In the genomic region with DNA sequence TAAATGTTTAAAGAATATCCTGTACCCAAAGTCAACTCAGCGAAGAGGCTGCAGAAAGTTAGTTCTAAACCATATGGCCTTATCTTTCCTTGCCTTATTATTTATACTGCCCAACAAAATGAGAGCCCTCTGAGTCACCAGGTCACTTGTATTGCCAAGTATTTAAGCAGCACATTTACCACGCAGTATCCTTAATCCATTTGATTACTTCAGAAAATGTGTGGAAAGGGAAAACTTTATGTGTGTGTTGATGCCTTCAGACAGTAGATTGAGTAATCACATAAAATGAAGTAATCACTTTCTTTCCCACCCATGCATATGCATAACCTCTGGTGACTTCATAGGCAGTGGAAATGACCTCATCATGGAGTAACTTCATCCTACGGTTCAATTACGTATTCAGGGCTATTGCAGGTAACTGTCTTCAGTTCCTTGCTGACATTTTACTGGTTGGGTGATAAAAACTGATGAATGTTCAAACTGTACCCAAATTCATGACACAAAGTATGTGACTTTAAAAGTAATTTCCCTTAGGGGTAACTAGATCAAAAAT, we compare ENCODE assay signal across 19 cellular contexts. TPM values are rescaled to one million over a fixed set of nuclear protein-coding genes. Genes with fewer than 3 reads are reported as not detected.
"Had no signal": no experiment of that assay in that cellular context is flagged by ENCODE, and none has a peak within 500 bp of the region (broad histone marks: within the 10 kb centered on the region; RNA-seq: fewer than 3 reads in every experiment).

No MANE protein-coding gene starts in this region.

- H3K27me3 ChIP-seq: adrenal gland, cardiac muscle cell had no signal

- H3K36me3 ChIP-seq: adrenal gland, cardiac muscle cell, esophagus squamous epithelium, sigmoid colon, upper lobe of right lung had no signal

- DNase-seq: activated CD4-positive, alpha-beta T cell treated with anti-CD3 and anti-CD28 coated beads, Interleukin-2, amount 10 ng/mL, durations not matched to agents 7 days and 5 days; activated CD8-positive, alpha-beta T cell treated with anti-CD3 and anti-CD28 coated beads, Interleukin-2, amount 10 ng/mL, durations not matched to agents 7 days and 5 days; activated effector memory CD4-positive, alpha-beta T cell treated with Interleukin-2 at 50 U/mL for 16 hours; activated T-cell treated with anti-CD3 and anti-CD28 coated beads, Interleukin-2, amount 50 U/mL, for 4 hours; adrenal gland; effector memory CD8-positive, alpha-beta T cell; esophagus squamous epithelium; foreskin melanocyte; glutamatergic neuron; hypothalamus; nephron progenitor cell; nucleus accumbens; sigmoid colon; stimulated activated naive B cell treated with anti-CD40 and anti-IgM and Interleukin-4, amounts not matched to agents 10 μg/mL and 1 μg/mL and 100 μg/mL, for 72 hours; T-helper 9 cell; upper lobe of right lung had no signal

- H3K9me3 ChIP-seq: adrenal gland, esophagus squamous epithelium, sigmoid colon, upper lobe of right lung had no signal

- H3K4me1 ChIP-seq: adrenal gland, esophagus squamous epithelium, sigmoid colon, upper lobe of right lung had no signal

- H3K4me3 ChIP-seq: adrenal gland, cardiac muscle cell, esophagus squamous epithelium, lung, sigmoid colon, upper lobe of right lung had no signal

- H3K27ac ChIP-seq: adrenal gland, cardiac muscle cell, esophagus squamous epithelium, sigmoid colon, upper lobe of right lung had no signal

RNA-seq across cellular contexts. Expression of a gene that starts 7.5 kb away (rescaled TPM):
- polyA plus RNA-seq: keratinocyte had no signal
